Comparison of ENCODE assay signal across 12 cellular contexts in genomic region chr16:28258571-28258970, GRCh38. TPM values are rescaled to one million over a fixed set of nuclear protein-coding genes. Genes with fewer than 3 reads are reported as not detected.
DNase-seq lines count a peak whose midpoint lies in the region; ATAC-seq and TF ChIP-seq lines count a peak whose summit lies in the region.
"Had no signal": no experiment of that assay in that cellular context is flagged by ENCODE, and none has a peak within 500 bp of the region (broad histone marks: within the 10 kb centered on the region; RNA-seq: fewer than 3 reads in every experiment).

No MANE protein-coding gene starts in this region.

- H3K4me3 Mint-ChIP-seq in GM23338 = peak overlapping the region; percentile 55; the same call in 2 of the 3 replicates
- H3K4me3 Mint-ChIP-seq in WTC11 = no peak overlapping the region

- no peak overlapping the region for H3K27ac Mint-ChIP-seq in GM23338
- H3K27ac Mint-ChIP-seq in WTC11 = no peak overlapping the region
- H3K27ac Mint-ChIP-seq: T-cell had no signal

- no peak for TF ChIP-seq CTCF in GM23338 (conservative IDR thresholded peaks at IDR 0.05; ENCODE audit: low read depth in 2 of 2)
- TF ChIP-seq CTCF in WTC11 (IDR thresholded peaks at IDR 0.05) = no peak
- no peak for TF ChIP-seq CTCF in heart right ventricle (IDR thresholded peaks at IDR 0.05)
- TF ChIP-seq CTCF in colonic mucosa (IDR thresholded peaks at IDR 0.05) = no peak

- H2AFZ ChIP-seq in GM23338 = peak overlapping the region; percentile 47; the same call in 1 of the 2 replicates

- H3F3A ChIP-seq in GM23338 (replicated peaks; ENCODE audit: low read depth) = no peaks in the 10 kb centered on the region

- no peaks in the 10 kb centered on the region; the same call in 1 of the 2 replicates for H3K36me3 ChIP-seq in GM23338 (ENCODE audit: insufficient read depth)
- no peaks in the 10 kb centered on the region for H3K36me3 ChIP-seq in heart right ventricle
- H3K36me3 ChIP-seq in colonic mucosa = no peaks in the 10 kb centered on the region
- H3K36me3 ChIP-seq: lower lobe of right lung had no signal

- H3K27me3 Mint-ChIP-seq in GM23338 (ENCODE audit: insufficient read depth, low read depth, poor library complexity) (peaks cover 15% of the 10 kb centered on the region), WTC11 (ENCODE audit: low read depth) (no peaks in the 10 kb centered on the region)

- H3K9ac ChIP-seq in colonic mucosa (ENCODE audit: low read depth in 2 of 2, low read length in 2 of 2) = no peak overlapping the region

- peaks cover 29% of the 10 kb centered on the region; the same call in 1 of the 2 replicates for H3K4me1 ChIP-seq in GM23338 (ENCODE audit: insufficient read depth)
- peaks cover 0 to 34% (median 5%) of the 10 kb centered on the region in 9 donors for H3K4me1 ChIP-seq in heart right ventricle
- H3K4me1 ChIP-seq in colonic mucosa = no peaks in the 10 kb centered on the region

- CTCF ChIA-PET in WTC11 (lab: Charles Lee) = interaction anchor here (0.5 to 1.1 kb wide), 2 partner anchors 168 to 254 kb away, joined by 3 read pairs; no protein-coding TSS in a partner anchor

- no peaks in the 10 kb centered on the region for H3K9me2 ChIP-seq in GM23338 (ENCODE audit: insufficient read depth)

- DNase-seq in GM23338 (ENCODE audit: low spot score) = peak; percentile 47
- DNase-seq in WTC11 (ENCODE audit: low spot score) = no peak
- DNase-seq in heart right ventricle = peak; percentile 68 to 73
- peak in 9 of 10 donors; percentile 36 to 92 (median 59) for DNase-seq in posterior cingulate gyrus
- no peak for DNase-seq in central memory CD4-positive, alpha-beta T cell
- no peak for DNase-seq in activated gamma-delta T cell treated with Interleukin-2 at 50 U/mL for 16 hours
- no peak for DNase-seq in colonic mucosa
- DNase-seq: effector memory CD4-positive, alpha-beta T cell; lower lobe of right lung; NCI-H226; T-cell had no signal

- peak overlapping the region; percentile 48; the same call in 1 of the 2 replicates for H3K4me2 ChIP-seq in GM23338

- H3K9me3 ChIP-seq in heart right ventricle = no peaks in the 10 kb centered on the region
- no peaks in the 10 kb centered on the region for H3K9me3 ChIP-seq in colonic mucosa
- H3K9me3 ChIP-seq: lower lobe of right lung had no signal

- H3K4me3 ChIP-seq in GM23338 (no peak overlapping the region), heart right ventricle (peak overlapping the region; percentile 32 to 65 (median 54)), colonic mucosa (no peak overlapping the region)
- H3K4me3 ChIP-seq: lower lobe of right lung had no signal

- H3K4me1 Mint-ChIP-seq in GM23338 (peaks cover 59% of the 10 kb centered on the region), WTC11 (peaks cover 45% of the 10 kb centered on the region)

- 4 to 9% methylated on average over 17 of the region's 17 CpGs for WGBS in heart right ventricle, 2 donors

- ATAC-seq in GM23338 = peak; percentile 55
- ATAC-seq in WTC11 = no peak; the same call in none of the 2 replicates
- ATAC-seq in heart right ventricle = peak; percentile 61 to 78 (median 72)
- ATAC-seq in HG02884 (IDR thresholded peaks at IDR 0.05; ENCODE audit: unreplicated experiment) = no peak
- ATAC-seq: T-cell had no signal

- H3K9me3 Mint-ChIP-seq in GM23338 (no peaks in the 10 kb centered on the region; the same call in 2 of the 3 replicates), WTC11 (0 out of 2 replicates have a peak, but pooled peaks cover 5% of the 10 kb centered on the region)

- H3K36me3 Mint-ChIP-seq in GM23338 (ENCODE audit: low read depth) = no peaks in the 10 kb centered on the region
- no peaks in the 10 kb centered on the region for H3K36me3 Mint-ChIP-seq in WTC11
- H3K36me3 Mint-ChIP-seq: T-cell had no signal

- H3K27me3 ChIP-seq in GM23338 (ENCODE audit: insufficient read depth) (no peaks in the 10 kb centered on the region), heart right ventricle (peaks cover 0 to 35% (median 19%) of the 10 kb centered on the region in 7 donors), colonic mucosa (no peaks in the 10 kb centered on the region)

- H4K20me1 ChIP-seq in GM23338 (replicated peaks; ENCODE audit: insufficient read depth) = no peaks in the 10 kb centered on the region

- H3K27ac ChIP-seq in GM23338 (ENCODE audit: low read depth) = no peak overlapping the region
- H3K27ac ChIP-seq in heart right ventricle = peak overlapping the region in 9 of 10 donors; percentile 26 to 92 (median 77)
- no peak overlapping the region for H3K27ac ChIP-seq in colonic mucosa
- H3K27ac ChIP-seq: lower lobe of right lung had no signal

- POLR2A ChIA-PET in WTC11 (lab: Charles Lee) = interaction anchor here (0.6 kb wide), 1 partner anchor 47 kb away, joined by 8 read pairs; no protein-coding TSS in a partner anchor

- intact Hi-C loops in heart right ventricle (cut with DNase I) = no loop called here
- intact Hi-C loops in posterior cingulate gyrus (cut with DNase I) = no loop called here
- intact Hi-C loops in colonic mucosa (cut with DNase I) = no loop called here

- no peaks in the 10 kb centered on the region for H3K79me2 ChIP-seq in GM23338 (replicated peaks; ENCODE audit: insufficient read depth)

TF ChIP-seq in GM23338, 12 proteins besides CTCF, POLR2A, EP300 and RAD21:
- TF ChIP-seq JUNB (IDR thresholded peaks at IDR 0.05; ENCODE audit: unreplicated experiment) (no peak), EZH2 (IDR thresholded peaks at IDR 0.05; ENCODE audit: low read depth, unreplicated experiment) (no peak)

TF ChIP-seq in WTC11, 78 proteins besides CTCF, POLR2A, EP300 and RAD21:
- no peak for TF ChIP-seq SP1 (CRISPR knock-in tag; conservative IDR thresholded peaks at IDR 0.05)
- no peak for TF ChIP-seq KAT7 (CRISPR knock-in tag; IDR thresholded peaks at IDR 0.05; ENCODE audit: borderline replicate concordance)
- TF ChIP-seq FOXP1 (CRISPR knock-in tag; IDR thresholded peaks at IDR 0.05; ENCODE audit: borderline replicate concordance) = 0 out of 2 replicates have a peak, but pooled peaks have one; percentile 23
- TF ChIP-seq ZNF263 (CRISPR knock-in tag; IDR thresholded peaks at IDR 0.05; ENCODE audit: low read depth) = no peak
- no peak for TF ChIP-seq FOXK1 (CRISPR knock-in tag; IDR thresholded peaks at IDR 0.05)

RNA-seq across cellular contexts. Expression of gene SBK1, which starts 33.8 kb away (rescaled TPM):
- total RNA-seq in GM23338 (2014; rRNA removed; shearing (Covaris generic)) = 59.8 and 68.1 TPM in 2 replicates
- polyA plus RNA-seq in GM23338 (2016; fragmentation: Nextera tagmentation; extraction: Ambion mirVana) (23.9 and 25.5 TPM in 2 replicates), heart right ventricle (1 to 10 TPM in 1 of 2 donors, under 1 TPM in 1; 0.38 to 2.9 TPM)
- total RNA-seq in WTC11 (2021) (79.4 to 85.7 TPM (median 82.6 TPM) in 3 replicates), heart right ventricle (1 to 10 TPM; 1.1 to 7.0 (median 3.4) TPM), colonic mucosa (1 to 10 TPM; 1.0 to 1.4 TPM)

RNA-seq across cellular contexts. Expression of gene XPO6, which starts 46.8 kb away (rescaled TPM):
- 116 and 178 TPM in 2 replicates for total RNA-seq in GM23338 (2014; rRNA removed; shearing (Covaris generic))
- polyA plus RNA-seq in GM23338 (2016; fragmentation: Nextera tagmentation; extraction: Ambion mirVana) (83.9 and 89.8 TPM in 2 replicates), heart right ventricle (10 to 100 TPM; 34.1 to 36.3 TPM)
- total RNA-seq in WTC11 (2021) (125 to 160 TPM (median 133 TPM) in 3 replicates), heart right ventricle (10 to 100 TPM; 22.1 to 41.8 (median 28.9) TPM), colonic mucosa (100 to 1,000 TPM in 1 of 2 donors, 10 to 100 TPM in 1; 77.0 to 144 TPM)

Comparison
In these comparisons a context has a peak if more than half of its experiments do, and no peak if none do; other contexts are left out.
1. ATAC-seq: peak in GM23338 (single experiment) and heart right ventricle (8 of 8); none in WTC11 (single experiment) and HG02884 (single experiment).
2. DNase-seq: peak in GM23338 (single experiment), heart right ventricle (2 of 2) and posterior cingulate gyrus (9 of 10); none in WTC11 (single experiment), central memory CD4-positive, alpha-beta T cell (single experiment), activated gamma-delta T cell treated with Interleukin-2 at 50 U/mL for 16 hours (single experiment) and colonic mucosa (single experiment).
3. H3K27ac ChIP-seq: peak in heart right ventricle (9 of 10); none in GM23338 (single experiment) and colonic mucosa (single experiment).
4. H3K4me3 ChIP-seq: peak in heart right ventricle (10 of 10); none in GM23338 (single experiment) and colonic mucosa (single experiment).